ENCODE assay signal across 15 cellular contexts in genomic region chr5:89282832-89283510, GRCh38.
A peak's percentile ranks its signal among the peaks of the same experiment; 100 is the strongest.
DNase-seq lines count a peak whose midpoint lies in the region; ATAC-seq and TF ChIP-seq lines count a peak whose summit lies in the region.
"Had no signal": no experiment of that assay in that cellular context is flagged by ENCODE, and none has a peak within 500 bp of the region (broad histone marks: within the 10 kb centered on the region; RNA-seq: fewer than 3 reads in every experiment).

No MANE protein-coding gene starts in this region.

- H3K4me1 ChIP-seq in GM23248 (ENCODE audit: insufficient read depth), result peaks cover 19% of the 10 kb centered on the region

- H3K4me1 Mint-ChIP-seq in activated naive CD4-positive, alpha-beta T cell treated with anti-CD3 and anti-CD28 coated beads, Interleukin-2, amount 10 ng/mL, durations not matched to agents 7 days and 5 days, result no peaks in the 10 kb centered on the region
- H3K4me1 Mint-ChIP-seq in activated naive CD4-positive, alpha-beta T cell treated with anti-CD3 and anti-CD28 coated beads for 36 hours (ENCODE audit: low read depth), result no peaks in the 10 kb centered on the region

- no peaks in the 10 kb centered on the region for H3K36me3 ChIP-seq in GM23248 (ENCODE audit: low read depth)

- H3K27ac Mint-ChIP-seq in activated naive CD4-positive, alpha-beta T cell treated with anti-CD3 and anti-CD28 coated beads, Interleukin-2, amount 10 ng/mL, durations not matched to agents 7 days and 5 days, result no peak overlapping the region
- no peak overlapping the region for H3K27ac Mint-ChIP-seq in activated naive CD4-positive, alpha-beta T cell treated with anti-CD3 and anti-CD28 coated beads for 36 hours
- H3K27ac Mint-ChIP-seq: activated T-helper 2 cell treated with anti-CD3 and anti-CD28 coated beads, Interferon-gamma antibody, Interleukin-2, Interleukin-4, amounts not matched to agents 10 μg/mL and 5 μg/mL and 100 μg/mL, durations not matched to agents 14 hours and 24 hours and 36 hours; progenitor cell of endocrine pancreas had no signal

- in situ Hi-C loops in GM23248 (cut with MboI), result no loop called here

- no peak overlapping the region for H3K9ac ChIP-seq in GM23248

- no peaks in the 10 kb centered on the region for H3K27me3 ChIP-seq in GM23248 (replicated peaks; ENCODE audit: insufficient read depth)

- TF ChIP-seq CTCF in foreskin fibroblast (IDR thresholded peaks at IDR 0.05; ENCODE audit: low read depth, low read length), result no peak

- no peak overlapping the region for H3K27ac ChIP-seq in GM23248

- no peak overlapping the region for H3K4me3 Mint-ChIP-seq in activated naive CD4-positive, alpha-beta T cell treated with anti-CD3 and anti-CD28 coated beads, Interleukin-2, amount 10 ng/mL, durations not matched to agents 7 days and 5 days
- H3K4me3 Mint-ChIP-seq in activated naive CD4-positive, alpha-beta T cell treated with anti-CD3 and anti-CD28 coated beads for 36 hours, result no peak overlapping the region

- no peak overlapping the region for H3K4me2 ChIP-seq in GM23248 (ENCODE audit: unreplicated experiment)

- intact Hi-C loops in activated naive CD4-positive, alpha-beta T cell treated with anti-CD3 and anti-CD28 coated beads for 36 hours (cut with micrococcal nuclease), result no loop called here

- no peak overlapping the region for H3K4me3 ChIP-seq in GM23248
- H3K4me3 ChIP-seq in foreskin fibroblast (ENCODE audit: low read depth in 1 of 2, low read length in 2 of 2), result no peak overlapping the region

- 78 to 85% methylated on average over 3 of the region's 3 CpGs for WGBS in GM23248 (ENCODE audit: low coverage in 1 of 2, low lambda C conversion rate in 2 of 2, missing lambda C conversion rate in 2 of 2), 2 experiments

- H3K79me2 ChIP-seq in GM23248 (ENCODE audit: insufficient read depth), result no peaks in the 10 kb centered on the region

- no peak overlapping the region for H2AFZ ChIP-seq in GM23248

- CTCF ChIA-PET in activated naive CD4-positive, alpha-beta T cell treated with anti-CD3 and anti-CD28 coated beads, Interleukin-2, amount 10 ng/mL, durations not matched to agents 7 days and 5 days (lab: Charles Lee), result no interaction called here
- CTCF ChIA-PET in activated naive CD4-positive, alpha-beta T cell treated with anti-CD3 and anti-CD28 coated beads for 36 hours (lab: Charles Lee), result no interaction called here

- H3K9me3 Mint-ChIP-seq in activated naive CD4-positive, alpha-beta T cell treated with anti-CD3 and anti-CD28 coated beads, Interleukin-2, amount 10 ng/mL, durations not matched to agents 7 days and 5 days, result no peaks in the 10 kb centered on the region
- no peaks in the 10 kb centered on the region for H3K9me3 Mint-ChIP-seq in activated naive CD4-positive, alpha-beta T cell treated with anti-CD3 and anti-CD28 coated beads for 36 hours
- H3K9me3 Mint-ChIP-seq: activated T-helper 2 cell treated with anti-CD3 and anti-CD28 coated beads, Interferon-gamma antibody, Interleukin-2, Interleukin-4, amounts not matched to agents 10 μg/mL and 5 μg/mL and 100 μg/mL, durations not matched to agents 14 hours and 24 hours and 36 hours had no signal

- no peaks in the 10 kb centered on the region for H3K9me2 ChIP-seq in GM23248 (ENCODE audit: insufficient read depth)

- H3F3A ChIP-seq in GM23248 (ENCODE audit: insufficient read depth), result peaks cover 9% of the 10 kb centered on the region

- peak; percentile 31 for DNase-seq in AG08396 (ENCODE audit: low spot score)
- peak; percentile 60 for DNase-seq in GM23248
- DNase-seq in RPMI7951 (ENCODE audit: low read depth), result peak; percentile 73
- DNase-seq in foreskin fibroblast, result peak; percentile 55 to 75
- DNase-seq in activated naive CD4-positive, alpha-beta T cell treated with anti-CD3 and anti-CD28 coated beads, Interleukin-2, amount 10 ng/mL, durations not matched to agents 7 days and 5 days, result no peak
- DNase-seq in superior temporal gyrus (ENCODE audit: extremely low spot score), result no peak
- no peak for DNase-seq in activated naive CD4-positive, alpha-beta T cell treated with anti-CD3 and anti-CD28 coated beads for 36 hours
- DNase-seq: C1 segment of cervical spinal cord, GOT3, left colon, NCI-H2029, OCI-M1 had no signal

- no peaks in the 10 kb centered on the region for H4K20me1 ChIP-seq in GM23248 (ENCODE audit: insufficient read depth)

- ATAC-seq in HG02970 (IDR thresholded peaks at IDR 0.05; ENCODE audit: low FRiP score, unreplicated experiment), result no peak
- ATAC-seq: left colon had no signal

- no peaks in the 10 kb centered on the region for H3K27me3 Mint-ChIP-seq in activated naive CD4-positive, alpha-beta T cell treated with anti-CD3 and anti-CD28 coated beads, Interleukin-2, amount 10 ng/mL, durations not matched to agents 7 days and 5 days
- H3K27me3 Mint-ChIP-seq in activated naive CD4-positive, alpha-beta T cell treated with anti-CD3 and anti-CD28 coated beads for 36 hours (ENCODE audit: low read depth), result peaks cover 8% of the 10 kb centered on the region
- H3K27me3 Mint-ChIP-seq: progenitor cell of endocrine pancreas had no signal

- no peaks in the 10 kb centered on the region for H3K9me3 ChIP-seq in GM23248 (ENCODE audit: low read depth)

- no peaks in the 10 kb centered on the region for H3K36me3 Mint-ChIP-seq in activated naive CD4-positive, alpha-beta T cell treated with anti-CD3 and anti-CD28 coated beads, Interleukin-2, amount 10 ng/mL, durations not matched to agents 7 days and 5 days
- H3K36me3 Mint-ChIP-seq in activated naive CD4-positive, alpha-beta T cell treated with anti-CD3 and anti-CD28 coated beads for 36 hours (ENCODE audit: low read depth), result no peaks in the 10 kb centered on the region

Comparison
In these comparisons a context has a peak if more than half of its experiments do, and no peak if none do; other contexts are left out.
1. DNase-seq: peak in AG08396 (single experiment), GM23248 (single experiment), RPMI7951 (single experiment) and foreskin fibroblast (2 of 2); none in activated naive CD4-positive, alpha-beta T cell treated with anti-CD3 and anti-CD28 coated beads, Interleukin-2, amount 10 ng/mL, durations not matched to agents 7 days and 5 days (single experiment), superior temporal gyrus (single experiment) and activated naive CD4-positive, alpha-beta T cell treated with anti-CD3 and anti-CD28 coated beads for 36 hours (single experiment).